ENCODE assay signal across 8 cellular contexts in the genomic region with DNA sequence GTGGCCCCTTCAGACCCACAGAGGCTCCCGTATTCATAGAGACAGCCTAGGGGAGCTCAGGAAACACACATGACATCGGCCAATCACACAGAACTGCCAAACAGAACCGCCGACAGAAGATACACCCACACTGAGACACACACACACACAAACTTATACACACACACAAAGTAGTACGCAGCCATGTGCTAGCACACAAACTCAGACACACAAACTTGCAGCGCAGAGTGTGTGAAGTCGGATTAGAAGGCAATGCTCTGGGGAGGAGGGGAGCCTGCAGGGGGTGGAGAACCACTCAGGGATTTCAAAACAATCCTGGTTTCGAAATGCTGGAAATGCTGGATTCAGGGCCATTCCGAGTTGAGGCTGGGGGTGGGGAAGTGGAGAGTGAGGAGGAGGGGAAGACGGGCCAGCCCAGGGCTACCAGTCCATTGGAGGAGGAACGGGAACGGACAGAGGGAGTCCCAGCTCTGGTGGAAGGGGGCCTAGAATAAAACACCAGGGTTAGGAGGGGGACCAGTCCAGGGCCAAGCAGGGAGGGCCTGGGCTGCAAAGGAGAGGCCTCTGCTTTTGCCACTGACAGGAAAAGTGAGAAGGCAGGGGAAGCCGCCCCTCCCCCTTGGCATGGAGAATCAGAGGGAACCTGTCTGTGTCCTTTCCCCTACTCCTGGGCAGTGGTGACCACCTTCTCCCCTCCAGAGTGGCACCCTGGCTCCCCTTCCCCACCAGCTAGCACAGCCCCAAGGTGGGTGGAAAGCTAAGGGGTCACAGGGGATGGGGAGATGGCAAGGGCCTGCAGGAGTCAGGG. TPM values are rescaled to one million over a fixed set of nuclear protein-coding genes. Genes with fewer than 3 reads are reported as not detected.
DNase-seq lines count a peak whose midpoint lies in the region; ATAC-seq and TF ChIP-seq lines count a peak whose summit lies in the region.
"Had no signal": no experiment of that assay in that cellular context is flagged by ENCODE, and none has a peak within 500 bp of the region (broad histone marks: within the 10 kb centered on the region; RNA-seq: fewer than 3 reads in every experiment).

No MANE protein-coding gene starts in this region.

- peaks cover 56% of the 10 kb centered on the region for H4K20me1 ChIP-seq in osteoblast (ENCODE audit: insufficient read depth, low read length)

- H3K27ac Mint-ChIP-seq in activated CD4-positive, alpha-beta memory T cell treated with anti-CD3 and anti-CD28 coated beads for 36 hours: peak overlapping the region; percentile 100

- peaks cover 79% of the 10 kb centered on the region for H3K4me1 ChIP-seq in osteoblast (ENCODE audit: insufficient read depth, low read length)

- H3K79me2 ChIP-seq in osteoblast (ENCODE audit: insufficient read depth, low read length): peaks cover 85% of the 10 kb centered on the region

- no peaks in the 10 kb centered on the region for H3K9me3 ChIP-seq in osteoblast (ENCODE audit: low read depth, low read length)

- CTCF ChIA-PET in activated CD4-positive, alpha-beta memory T cell treated with anti-CD3 and anti-CD28 coated beads for 36 hours (lab: Charles Lee): no interaction called here

- no peak for TF ChIP-seq CTCF in fibroblast of villous mesenchyme (IDR thresholded peaks at IDR 0.05; ENCODE audit: insufficient read depth, low read depth, low read length)
- no peak for TF ChIP-seq CTCF in osteoblast (IDR thresholded peaks at IDR 0.05; ENCODE audit: extremely low read depth, low read depth, low read length)

- peak overlapping the region; percentile 93 for H3K4me3 ChIP-seq in fibroblast of villous mesenchyme (ENCODE audit: low read depth, low read length)
- peak overlapping the region; percentile 99 for H3K4me3 ChIP-seq in osteoblast (ENCODE audit: insufficient read depth, low read length)

- DNase-seq in HK-2 (ENCODE audit: unreplicated experiment) (peak; percentile 35), fibroblast of villous mesenchyme (ENCODE audit: low read depth) (peak; percentile 97), osteoblast (ENCODE audit: insufficient read length, low spot score, missing footprints) (peak; percentile 96)
- DNase-seq in activated CD4-positive, alpha-beta memory T cell treated with anti-CD3 and anti-CD28 coated beads for 36 hours: no peak
- DNase-seq in stimulated activated CD4-positive, alpha-beta T cell treated with anti-CD3 and anti-CD28 coated beads, Interleukin-2, amount 100 ng/mL, for 48 hours: no peak

- H3K4me2 ChIP-seq in osteoblast (ENCODE audit: insufficient read depth, low read length): peak overlapping the region; percentile 97

- H3K27me3 Mint-ChIP-seq in activated CD4-positive, alpha-beta memory T cell treated with anti-CD3 and anti-CD28 coated beads for 36 hours: no peaks in the 10 kb centered on the region

- H3K27ac ChIP-seq in osteoblast (ENCODE audit: low read depth, low read length): peak overlapping the region; percentile 92

- POLR2A ChIA-PET in activated CD4-positive, alpha-beta memory T cell treated with anti-CD3 and anti-CD28 coated beads for 36 hours (lab: Charles Lee): interaction anchor here (1.2 to 4.1 kb wide), 2 partner anchors 8 to 38 kb away, joined by 4 to 56 read pairs; a partner anchor contains a TSS

- H3K36me3 ChIP-seq in osteoblast (ENCODE audit: insufficient read depth, low read length): no peaks in the 10 kb centered on the region

- no peaks in the 10 kb centered on the region for H3K9me3 Mint-ChIP-seq in activated CD4-positive, alpha-beta memory T cell treated with anti-CD3 and anti-CD28 coated beads for 36 hours

- H2AFZ ChIP-seq in osteoblast (ENCODE audit: low read length): no peak overlapping the region

- peaks cover 70% of the 10 kb centered on the region for H3K4me1 Mint-ChIP-seq in activated CD4-positive, alpha-beta memory T cell treated with anti-CD3 and anti-CD28 coated beads for 36 hours (ENCODE audit: low read depth)

- peaks cover 7% of the 10 kb centered on the region for H3K36me3 Mint-ChIP-seq in activated CD4-positive, alpha-beta memory T cell treated with anti-CD3 and anti-CD28 coated beads for 36 hours

- intact Hi-C loops in activated CD4-positive, alpha-beta memory T cell treated with anti-CD3 and anti-CD28 coated beads for 36 hours (cut with micrococcal nuclease): no loop called here

- H3K4me3 Mint-ChIP-seq in activated CD4-positive, alpha-beta memory T cell treated with anti-CD3 and anti-CD28 coated beads for 36 hours: peak overlapping the region; percentile 63

- ATAC-seq in HG02642 (IDR thresholded peaks at IDR 0.05; ENCODE audit: poor library complexity, unreplicated experiment): no peak
- ATAC-seq in HG03175 (IDR thresholded peaks at IDR 0.05; ENCODE audit: unreplicated experiment): no peak

- H3K27me3 ChIP-seq in osteoblast (ENCODE audit: insufficient read depth, low read length): no peaks in the 10 kb centered on the region

RNA-seq across cellular contexts. Expression of a gene that starts 4.4 kb away (rescaled TPM):
- 10 to 100 TPM; 28.2 to 31.8 TPM for total RNA-seq in activated CD4-positive, alpha-beta memory T cell treated with anti-CD3 and anti-CD28 coated beads for 36 hours
- 28.9 and 29.0 TPM in 2 replicates for total RNA-seq in fibroblast of villous mesenchyme
- 27.9 and 28.3 TPM in 2 replicates for total RNA-seq in osteoblast

RNA-seq across cellular contexts. Expression of a gene that starts 34.8 kb away (rescaled TPM):
- total RNA-seq in activated CD4-positive, alpha-beta memory T cell treated with anti-CD3 and anti-CD28 coated beads for 36 hours: not detected
- total RNA-seq in fibroblast of villous mesenchyme (not detected in 2 replicates), osteoblast (not detected in 2 replicates)
- total RNA-seq: activated CD8-positive, alpha-beta memory T cell treated with anti-CD3 and anti-CD28 coated beads for 36 hours had no signal

RNA-seq across cellular contexts. Expression of a gene that starts 37.6 kb away (rescaled TPM):
- 10 to 100 TPM; 28.0 to 28.3 TPM for total RNA-seq in activated CD4-positive, alpha-beta memory T cell treated with anti-CD3 and anti-CD28 coated beads for 36 hours
- total RNA-seq in fibroblast of villous mesenchyme: not detected in 2 replicates
- total RNA-seq in osteoblast: not detected in 2 replicates

RNA-seq across cellular contexts. Expression of a gene that starts 50.2 kb away (rescaled TPM):
- not detected for total RNA-seq in activated CD4-positive, alpha-beta memory T cell treated with anti-CD3 and anti-CD28 coated beads for 36 hours
- total RNA-seq in fibroblast of villous mesenchyme: not detected in 2 replicates
- not detected in 2 replicates for total RNA-seq in osteoblast
- total RNA-seq: activated CD8-positive, alpha-beta memory T cell treated with anti-CD3 and anti-CD28 coated beads for 36 hours had no signal

Comparison
In these comparisons a context has a peak if more than half of its experiments do, and no peak if none do; other contexts are left out.
1. DNase-seq: peak in HK-2 (single experiment), fibroblast of villous mesenchyme (single experiment) and osteoblast (single experiment); none in activated CD4-positive, alpha-beta memory T cell treated with anti-CD3 and anti-CD28 coated beads for 36 hours (single experiment) and stimulated activated CD4-positive, alpha-beta T cell treated with anti-CD3 and anti-CD28 coated beads, Interleukin-2, amount 100 ng/mL, for 48 hours (0 of 2).
2. RNA of a gene that starts 37.6 kb away (total RNA-seq): 28.0 to 28.3 TPM in activated CD4-positive, alpha-beta memory T cell treated with anti-CD3 and anti-CD28 coated beads for 36 hours; not detected in fibroblast of villous mesenchyme and not detected in osteoblast; every median in the first group is over 10 times any median in the second.